23 cellular contexts compared by ENCODE assay signal in the genomic region with DNA sequence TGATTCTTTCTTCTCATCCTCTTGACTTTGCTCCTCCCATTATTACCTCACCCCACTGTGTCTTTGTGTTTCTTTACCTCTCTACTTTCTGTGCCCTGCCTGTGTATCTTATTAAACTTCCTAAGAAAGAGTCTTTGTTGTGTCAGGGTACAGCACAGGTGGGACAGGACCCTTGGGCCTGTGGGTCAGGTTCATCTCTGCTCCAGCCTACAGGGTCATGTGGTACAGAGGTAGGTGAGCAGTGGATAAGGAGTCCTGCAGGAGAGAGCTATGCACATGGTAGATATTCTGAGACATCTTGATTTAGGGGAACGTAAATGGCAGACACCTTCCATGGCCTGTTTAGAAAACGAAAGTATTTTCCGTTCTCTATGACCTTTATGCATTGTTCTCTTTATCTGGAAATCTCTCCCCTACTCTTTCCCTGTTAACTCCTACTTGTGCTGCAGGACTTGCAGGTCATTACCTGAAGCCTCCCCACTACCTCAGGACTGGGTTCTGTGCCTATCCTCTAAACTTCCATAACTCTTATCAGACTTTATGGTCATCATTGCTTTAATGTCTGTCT. TPM values are rescaled to one million over a fixed set of nuclear protein-coding genes. Genes with fewer than 3 reads are reported as not detected.
DNase-seq lines count a peak whose midpoint lies in the region; ATAC-seq, FAIRE-seq and TF ChIP-seq lines count a peak whose summit lies in the region.
"Had no signal": no experiment of that assay in that cellular context is flagged by ENCODE, and none has a peak within 500 bp of the region (broad histone marks: within the 10 kb centered on the region; RNA-seq: fewer than 3 reads in every experiment).

No MANE protein-coding gene starts in this region.

- no peak for DNase-seq in HepG2 (ENCODE audit: low spot score)
- DNase-seq in coronary artery (ENCODE audit: low spot score): no peak
- peak; percentile 36 to 56 for DNase-seq in lung microvascular endothelial cell (ENCODE audit: low read depth in 2 of 2)
- no peak for DNase-seq in kidney glomerular epithelial cell (lab: John Stamatoyannopoulos, UW)
- no peak for DNase-seq in RWPE1 (ENCODE audit: low spot score)
- DNase-seq: ACHN; activated CD4-positive, alpha-beta T cell treated with anti-CD3 and anti-CD28 coated beads, Interleukin-2, amount 50 U/mL, for 1 hour; activated naive CD4-positive, alpha-beta T cell treated with anti-CD3 and anti-CD28 coated beads, Interleukin-2, amount 50 U/mL, for 16 hours; aorta; COR-L47; GOT3; lower lobe of right lung; NCI-H1105; NCI-H1930; NCI-H526 treated with DMSO at 0.1 percent for 48 hours; SW 1271 had no signal

- ATAC-seq in HepG2: no peak
- no peak for ATAC-seq in HG03175 (IDR thresholded peaks at IDR 0.05; ENCODE audit: unreplicated experiment)
- ATAC-seq in HG03025 (IDR thresholded peaks at IDR 0.05; ENCODE audit: low FRiP score, unreplicated experiment): no peak
- ATAC-seq: GM12878, WTC11 had no signal

- H3K79me2 ChIP-seq in HepG2 (ENCODE audit: insufficient read depth, low read length): peaks cover 57% of the 10 kb centered on the region

- in situ Hi-C loops in HepG2 (cut with HindIII; ENCODE audit: extremely low pct_ligation_motif_present, low pct_unique_long_range_greater_than_20kb): no loop called here

- H3K36me3 ChIP-seq in liver (ENCODE audit: control insufficient read depth in 4 of 4, insufficient read depth in 3 of 4, low read depth in 1 of 4, low read length in 3 of 4) (no peaks in the 10 kb centered on the region), HepG2 (replicated peaks in 1 of 2; ENCODE audit: control insufficient read depth in 1 of 2, insufficient read depth in 2 of 2, low read length in 2 of 2) (peaks cover 0 to 4% of the 10 kb centered on the region in 2 experiments; a peak in 1 of 5 replicates)
- H3K36me3 ChIP-seq: BLaER1, lower lobe of right lung, neural progenitor cell had no signal

- H3K4me3 ChIP-seq in liver (ENCODE audit: low read depth in 1 of 3, low read length in 3 of 3): no peak overlapping the region
- no peak overlapping the region for H3K4me3 ChIP-seq in HepG2 (replicated peaks in 1 of 3; ENCODE audit: insufficient read depth in 1 of 3, low read depth in 2 of 3, low read length in 3 of 3)
- H3K4me3 ChIP-seq in coronary artery: peak overlapping the region; percentile 18
- H3K4me3 ChIP-seq: BLaER1, GM12878, lower lobe of right lung, neural progenitor cell had no signal

- no peak for FAIRE-seq in HepG2 (lab: Jason Lieb, UNC)
- FAIRE-seq: GM12878 had no signal

- no TSS peak for BruUV-seq in HepG2 (replicated peaks; lab: Mats Ljungman, UMichigan)

- H3K4me1 ChIP-seq in liver (ENCODE audit: control insufficient read depth in 4 of 4, insufficient read depth in 4 of 4, low read length in 3 of 4) (peaks cover 0 to 27% (median 14%) of the 10 kb centered on the region in 4 donors), HepG2 (ENCODE audit: insufficient read depth, low read length) (no peaks in the 10 kb centered on the region)
- H3K4me1 ChIP-seq: BLaER1, lower lobe of right lung, neural progenitor cell had no signal

- TF ChIP-seq CTCF in liver (IDR thresholded peaks at IDR 0.05; ENCODE audit: low read depth, low read length, missing input control) (no peak), HepG2 (CRISPR knock-in tag; IDR thresholded peaks at IDR 0.05) (no peak), coronary artery (IDR thresholded peaks at IDR 0.05) (no peak), RWPE1 (conservative IDR thresholded peaks at IDR 0.05; ENCODE audit: low read depth) (no peak)

- H3K27me3 ChIP-seq in liver (ENCODE audit: control insufficient read depth in 4 of 4, insufficient read depth in 4 of 4, low read length in 3 of 4) (no peaks in the 10 kb centered on the region), HepG2 (ENCODE audit: control insufficient read depth in 1 of 2, insufficient read depth in 2 of 2, low read length in 2 of 2) (no peaks in the 10 kb centered on the region)
- H3K27me3 ChIP-seq: BLaER1, neural progenitor cell had no signal

- H4K20me1 ChIP-seq in HepG2 (ENCODE audit: insufficient read depth, low read length): 0 out of 2 replicates have a peak, but pooled peaks cover 5% of the 10 kb centered on the region
- H4K20me1 ChIP-seq: BLaER1 had no signal

- 23% methylated on average over 3 of the region's 3 CpGs for WGBS in liver
- 89% methylated on average over 3 of the region's 3 CpGs for WGBS in HepG2 (ENCODE audit: low lambda C conversion rate)

- H3K9ac ChIP-seq in liver (ENCODE audit: low read depth in 1 of 2, low read length in 2 of 2): no peak overlapping the region
- H3K9ac ChIP-seq in HepG2 (ENCODE audit: insufficient read depth, low read depth, low read length): no peak overlapping the region
- H3K9ac ChIP-seq: BLaER1, neural progenitor cell had no signal

- H3K4me2 ChIP-seq in HepG2 (ENCODE audit: low read depth, low read length): no peak overlapping the region
- H3K4me2 ChIP-seq: BLaER1, neural progenitor cell had no signal

- peak overlapping the region in 1 of 2 donors; percentile 39 for H3K27ac ChIP-seq in liver (ENCODE audit: low read depth in 1 of 2, low read length in 2 of 2)
- H3K27ac ChIP-seq in HepG2 (ENCODE audit: extremely low read length, insufficient read depth, low read length): no peak overlapping the region
- H3K27ac ChIP-seq in coronary artery: no peak overlapping the region
- H3K27ac ChIP-seq in RWPE1: no peak overlapping the region
- H3K27ac ChIP-seq: BLaER1, lower lobe of right lung, neural progenitor cell had no signal

- no peaks in the 10 kb centered on the region for H3K9me3 ChIP-seq in liver (ENCODE audit: control insufficient read depth in 4 of 4, low read length in 3 of 4)
- no peaks in the 10 kb centered on the region for H3K9me3 ChIP-seq in HepG2 (ENCODE audit: low read length)
- H3K9me3 ChIP-seq: BLaER1, lower lobe of right lung had no signal

- TF ChIP-seq EP300 in HepG2 (IDR thresholded peaks at IDR 0.05; ENCODE audit: low read depth in 2 of 2, low read length in 2 of 2): no peak
- no peak for TF ChIP-seq EP300 in HepG2 (CRISPR knock-in tag; IDR thresholded peaks at IDR 0.05; ENCODE audit: borderline replicate concordance)

- no peak for TF ChIP-seq POLR2A in HepG2 (IDR thresholded peaks at IDR 0.05; ENCODE audit: insufficient read depth in 1 of 2, low read depth in 2 of 2, low read length in 2 of 2)

- POLR2A ChIA-PET in HepG2 (lab: Yijun Ruan, JAX) (interaction anchor here (0.7 to 1.1 kb wide), 2 partner anchors 9 to 77 kb away, joined by 3 read pairs; partner anchors contain the start of gene FUBP1), RWPE1 (lab: Yijun Ruan, JAX; ENCODE audit: low non-redundant PET) (no interaction called here)

- CTCF ChIA-PET in HepG2 (lab: Yijun Ruan, JAX; ENCODE audit: low intra/inter-chr PET ratio, low total read pairs) (no interaction called here), RWPE1 (lab: Yijun Ruan, JAX) (no interaction called here)

- no peak overlapping the region for H2AFZ ChIP-seq in HepG2 (ENCODE audit: low read length)
- H2AFZ ChIP-seq: neural progenitor cell had no signal

- intact Hi-C loops in HepG2 (cut with micrococcal nuclease; ENCODE audit: unreplicated experiment): no loop called here

- TF ChIP-seq RAD21 in liver (IDR thresholded peaks at IDR 0.05) (no peak), HepG2 (CRISPR knock-in tag; IDR thresholded peaks at IDR 0.05) (no peak)

RNA-seq across cellular contexts. Expression of gene GIPC2, which starts 9.9 kb away (rescaled TPM):
- total RNA-seq in liver (10 to 100 TPM in 1 of 2 donors, 1 to 10 TPM in 1; 5.0 to 10.9 TPM), HepG2 (2016; rRNA removed; fragmentation: Illumina TruSeq; extraction: Trizol) (21.6 and 39.7 TPM in 2 replicates), lung microvascular endothelial cell (25.3 and 32.3 TPM in 2 replicates)
- polyA plus RNA-seq in liver (1 to 10 TPM; 3.7 to 7.9 TPM), HepG2 (2011; rRNA removed) (5.1 and 6.1 TPM in 2 replicates)
- 2.0 and 2.2 TPM in 2 replicates for total RNA-seq in HepG2 (2016; cell fraction: cytosol; rRNA removed; fragmentation: Illumina TruSeq; extraction: Trizol; ENCODE audit: low read depth)
- total RNA-seq in HepG2 (2016; cell fraction: insoluble cytoplasmic fraction; rRNA removed; fragmentation: Illumina TruSeq; extraction: Trizol): 22.5 and 39.5 TPM in 2 replicates
- 8.3 and 9.4 TPM in 2 replicates for total RNA-seq in HepG2 (2016; cell fraction: membrane; rRNA removed; fragmentation: Illumina TruSeq; extraction: Trizol)
- 21.2 and 21.7 TPM in 2 replicates for total RNA-seq in HepG2 (2016; cell fraction: nucleus; rRNA removed; fragmentation: Illumina TruSeq; extraction: Trizol)
- polyA plus RNA-seq in HepG2 (2011; cell fraction: cytosol; rRNA removed): 2.9 and 4.8 TPM in 2 replicates
- polyA plus RNA-seq in HepG2 (2011; cell fraction: nucleus; rRNA removed): 2.7 and 4.2 TPM in 2 replicates
- polyA plus RNA-seq in HepG2 (2012): 10.6 and 16.9 TPM in 2 replicates
- 1.9 and 2.2 TPM in 2 replicates for polyA plus RNA-seq in HepG2 (2016; cell fraction: cytosol; fragmentation: Illumina TruSeq; extraction: Trizol; ENCODE audit: low read depth)
- 39.5 and 45.6 TPM in 2 replicates for polyA plus RNA-seq in HepG2 (2016; cell fraction: insoluble cytoplasmic fraction; fragmentation: Illumina TruSeq; extraction: Trizol; ENCODE audit: low read depth)
- 6.7 and 7.1 TPM in 2 replicates for polyA plus RNA-seq in HepG2 (2016; cell fraction: membrane; fragmentation: Illumina TruSeq; extraction: Trizol; ENCODE audit: low read depth)
- polyA plus RNA-seq in HepG2 (2016; cell fraction: nucleus; fragmentation: Illumina TruSeq; extraction: Trizol; ENCODE audit: insufficient read depth, low read depth): 14.6 and 15.7 TPM in 2 replicates
- 3.5 TPM in 1 of 2 replicates, not detected in the other for polyA minus RNA-seq in HepG2 (2011; rRNA and poly(A)+ RNA removed; ENCODE audit: low replicate concordance)
- 6.9 and 7.6 TPM in 2 replicates for polyA minus RNA-seq in HepG2 (2011; cell fraction: cytosol; rRNA and poly(A)+ RNA removed)
- 27.6 and 32.6 TPM in 2 replicates for polyA minus RNA-seq in HepG2 (2011; cell fraction: nucleus; rRNA and poly(A)+ RNA removed)

RNA-seq across cellular contexts. Expression of gene DNAJB4, which starts 50.9 kb away (rescaled TPM):
- total RNA-seq in liver (10 to 100 TPM; 13.5 to 21.6 TPM), HepG2 (2016; rRNA removed; fragmentation: Illumina TruSeq; extraction: Trizol) (18.6 and 25.7 TPM in 2 replicates), lung microvascular endothelial cell (156 and 267 TPM in 2 replicates)
- polyA plus RNA-seq in liver (1 to 10 TPM; 5.7 to 6.5 TPM), HepG2 (2011; rRNA removed) (3.0 and 4.4 TPM in 2 replicates)
- total RNA-seq in HepG2 (2016; cell fraction: cytosol; rRNA removed; fragmentation: Illumina TruSeq; extraction: Trizol; ENCODE audit: low read depth): 2.7 and 3.0 TPM in 2 replicates
- total RNA-seq in HepG2 (2016; cell fraction: insoluble cytoplasmic fraction; rRNA removed; fragmentation: Illumina TruSeq; extraction: Trizol): 16.9 and 25.9 TPM in 2 replicates
- total RNA-seq in HepG2 (2016; cell fraction: membrane; rRNA removed; fragmentation: Illumina TruSeq; extraction: Trizol): 5.7 and 9.7 TPM in 2 replicates
- total RNA-seq in HepG2 (2016; cell fraction: nucleus; rRNA removed; fragmentation: Illumina TruSeq; extraction: Trizol): 14.1 and 15.4 TPM in 2 replicates
- 2.3 and 2.8 TPM in 2 replicates for polyA plus RNA-seq in HepG2 (2011; cell fraction: cytosol; rRNA removed)
- polyA plus RNA-seq in HepG2 (2011; cell fraction: nucleus; rRNA removed): 4.2 and 4.7 TPM in 2 replicates
- 9.3 and 9.6 TPM in 2 replicates for polyA plus RNA-seq in HepG2 (2012)
- polyA plus RNA-seq in HepG2 (2016; cell fraction: cytosol; fragmentation: Illumina TruSeq; extraction: Trizol; ENCODE audit: low read depth): 0.76 and 1.0 TPM in 2 replicates
- polyA plus RNA-seq in HepG2 (2016; cell fraction: insoluble cytoplasmic fraction; fragmentation: Illumina TruSeq; extraction: Trizol; ENCODE audit: low read depth): 17.4 and 17.8 TPM in 2 replicates
- polyA plus RNA-seq in HepG2 (2016; cell fraction: membrane; fragmentation: Illumina TruSeq; extraction: Trizol; ENCODE audit: low read depth): 2.1 and 2.3 TPM in 2 replicates
- polyA plus RNA-seq in HepG2 (2016; cell fraction: nucleus; fragmentation: Illumina TruSeq; extraction: Trizol; ENCODE audit: insufficient read depth, low read depth): 14.1 and 15.4 TPM in 2 replicates
- 3.2 and 9.2 TPM in 2 replicates for polyA minus RNA-seq in HepG2 (2011; rRNA and poly(A)+ RNA removed; ENCODE audit: low replicate concordance)
- 5.0 and 5.2 TPM in 2 replicates for polyA minus RNA-seq in HepG2 (2011; cell fraction: cytosol; rRNA and poly(A)+ RNA removed)
- 15.8 and 16.3 TPM in 2 replicates for polyA minus RNA-seq in HepG2 (2011; cell fraction: nucleus; rRNA and poly(A)+ RNA removed)

Comparison
In these comparisons a context has a peak if more than half of its experiments do, and no peak if none do; other contexts are left out.
1. DNase-seq: peak in lung microvascular endothelial cell (2 of 2); none in HepG2 (single experiment), coronary artery (single experiment), kidney glomerular epithelial cell (single experiment) and RWPE1 (single experiment).